8 cellular contexts compared by ENCODE assay signal in the genomic region with DNA sequence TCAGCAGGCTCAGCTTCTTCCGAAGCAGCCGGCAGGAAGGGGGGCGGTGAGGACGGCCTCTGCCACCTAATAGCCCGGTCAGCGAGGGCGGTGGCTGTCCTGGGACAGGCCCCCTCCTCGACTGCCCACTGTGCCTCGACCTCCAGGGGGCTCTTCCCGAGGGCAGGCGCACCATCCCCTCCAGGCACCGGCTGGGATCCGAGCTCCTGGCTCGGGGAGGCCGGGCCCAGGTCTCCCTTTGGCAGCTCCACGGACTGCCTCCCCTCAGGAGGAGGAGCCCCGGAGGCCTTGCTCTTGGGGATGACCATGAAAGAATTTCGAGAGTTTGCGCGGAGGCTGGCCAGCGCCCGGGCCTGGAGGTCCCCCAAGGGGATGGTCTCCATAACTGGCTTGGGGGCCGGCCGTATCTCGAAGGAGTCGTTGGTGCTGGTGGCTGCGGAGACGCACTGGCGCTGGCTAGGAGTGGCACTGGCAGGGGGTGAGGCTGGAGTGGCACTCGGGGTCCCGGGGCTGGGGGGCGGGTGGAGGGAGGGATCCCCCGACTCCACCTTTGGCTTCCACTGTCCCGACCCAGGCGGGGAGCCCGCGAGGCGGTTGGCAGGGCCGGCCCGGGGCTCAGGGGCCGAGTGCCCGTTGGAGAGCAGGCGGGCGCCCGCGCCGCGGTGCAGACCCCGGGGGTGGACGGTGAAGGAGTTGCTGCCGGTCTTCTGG. TPM values are rescaled to one million over a fixed set of nuclear protein-coding genes. Genes with fewer than 3 reads are reported as not detected.
DNase-seq lines count a peak whose midpoint lies in the region; ATAC-seq and TF ChIP-seq lines count a peak whose summit lies in the region.

No MANE protein-coding gene starts in this region.

- H4K8ac ChIP-seq in IMR-90 (ENCODE audit: low read depth in 2 of 2, low read length in 2 of 2), result no peak overlapping the region

- dilution Hi-C loops in IMR-90 (cut with HindIII; ENCODE audit: low sequenced_read_pairs, unreplicated experiment), result no loop called here

- H2BK120ac ChIP-seq in IMR-90 (ENCODE audit: low read depth, low read length), result no peak overlapping the region

- H3K27me3 ChIP-seq in BJ (ENCODE audit: control insufficient read depth, insufficient read depth, low read length) (no peaks in the 10 kb centered on the region), IMR-90 (ENCODE audit: control insufficient read depth, insufficient read depth, low read length) (no peaks in the 10 kb centered on the region)
- H3K27me3 ChIP-seq in naive thymus-derived CD4-positive, alpha-beta T cell (ENCODE audit: control insufficient read depth in 2 of 2, insufficient read depth in 2 of 2, low read length in 2 of 2), result no peaks in the 10 kb centered on the region

- intact Hi-C loops in IMR-90 (cut with micrococcal nuclease), result loop anchor here (1.0 kb wide), 1 partner anchor 10 kb away; no protein-coding TSS in a partner anchor
- intact Hi-C loops in naive thymus-derived CD4-positive, alpha-beta T cell (cut with micrococcal nuclease), result loop anchor here (1.0 to 10.0 kb wide), 12 partner anchors 11 to 409 kb away; partner anchors contain the start of genes ANAPC2 (in 2 of the 2), MAN1B1 (in 2 of the 2), SSNA1 (in 2 of the 2) and TUBB4B (in 2 of the 2)

- peaks cover 16 to 31% (median 21%) of the 10 kb centered on the region in 7 donors for H3K4me1 Mint-ChIP-seq in naive thymus-derived CD4-positive, alpha-beta T cell

- 31% methylated on average over 9 of the region's 51 CpGs; no CpG with 5 or more reads in 1 of the 2 experiments for WGBS in IMR-90 (ENCODE audit: extremely low coverage in 2 of 2, insufficient read length in 1 of 2), 2 experiments

- H3K4me1 ChIP-seq in IMR-90 (ENCODE audit: control insufficient read depth, insufficient read depth, low read length), result peaks cover 21% of the 10 kb centered on the region
- peaks cover 14 to 20% of the 10 kb centered on the region in 2 donors for H3K4me1 ChIP-seq in naive thymus-derived CD4-positive, alpha-beta T cell (ENCODE audit: control insufficient read depth in 2 of 2, insufficient read depth in 2 of 2, low read length in 2 of 2)

- no TSS peak for BruUV-seq in IMR-90 (replicated peaks; lab: Mats Ljungman, UMichigan)

- no peak overlapping the region for H3K14ac ChIP-seq in IMR-90 (replicated peaks; ENCODE audit: low read depth, low read length)

- ATAC-seq in IMR-90 (ENCODE audit: low read depth), result no peak
- no peak for ATAC-seq in naive thymus-derived CD4-positive, alpha-beta T cell
- no peak for ATAC-seq in HG03039 (IDR thresholded peaks at IDR 0.05; ENCODE audit: unreplicated experiment)
- no peak for ATAC-seq in HG03439 (IDR thresholded peaks at IDR 0.05; ENCODE audit: unreplicated experiment)

- peaks cover 21 to 81% of the 10 kb centered on the region in 2 experiments for H3K79me1 ChIP-seq in IMR-90 (ENCODE audit: low read depth in 1 of 2, low read length in 2 of 2)

- no peak overlapping the region for H3K4ac ChIP-seq in IMR-90 (ENCODE audit: low read depth, low read length)

- no peak for DNase-seq in BJ (ENCODE audit: low read depth)
- peak; percentile 12 for DNase-seq in IMR-90
- peak; percentile 54 for DNase-seq in choroid plexus epithelial cell (ENCODE audit: low read depth)
- no peak for DNase-seq in naive thymus-derived CD4-positive, alpha-beta T cell
- no peak for DNase-seq in putamen (ENCODE audit: low spot score)
- no peak for DNase-seq in NCI-H2029 (lab: John Stamatoyannopoulos, UW)

- TF ChIP-seq RAD21 in IMR-90 (IDR thresholded peaks at IDR 0.05; ENCODE audit: low read length), result no peak

- H4K20me1 ChIP-seq in IMR-90 (ENCODE audit: insufficient read depth, low read length), result peaks cover 37% of the 10 kb centered on the region

- H2BK15ac ChIP-seq in IMR-90 (ENCODE audit: low read depth, low read length), result no peak overlapping the region

- no peak overlapping the region for H3K56ac ChIP-seq in IMR-90 (ENCODE audit: extremely low read depth, insufficient read depth, low read length)

- H3K27ac Mint-ChIP-seq in naive thymus-derived CD4-positive, alpha-beta T cell, result peak overlapping the region in 1 of 9 donors; percentile 49

- TF ChIP-seq POLR2A in IMR-90 (IDR thresholded peaks at IDR 0.05; ENCODE audit: low read depth, low read length), result no peak

- no peaks in the 10 kb centered on the region for H3K9me3 ChIP-seq in IMR-90 (ENCODE audit: control insufficient read depth, insufficient read depth, low read length)
- no peaks in the 10 kb centered on the region for H3K9me3 ChIP-seq in naive thymus-derived CD4-positive, alpha-beta T cell (ENCODE audit: control insufficient read depth in 2 of 3, low read length in 3 of 3)

- peak overlapping the region; percentile 69 for H3K4me2 ChIP-seq in IMR-90 (ENCODE audit: low read depth, low read length)

- no peak overlapping the region for H2BK5ac ChIP-seq in IMR-90 (ENCODE audit: low read depth, low read length, poor library complexity, severe bottlenecking)

- peak overlapping the region; percentile 66; the same call in 1 of the 2 replicates for H3K23ac ChIP-seq in IMR-90 (ENCODE audit: low read depth, low read length)

- peak overlapping the region; percentile 91 for H2AK9ac ChIP-seq in IMR-90 (replicated peaks; ENCODE audit: low read depth, low read length, poor library complexity)

- H2BK20ac ChIP-seq in IMR-90 (ENCODE audit: low read depth, low read length), result no peak overlapping the region

- H3K36me3 Mint-ChIP-seq in naive thymus-derived CD4-positive, alpha-beta T cell, result no peaks in the 10 kb centered on the region

- no peak overlapping the region for H4K91ac ChIP-seq in IMR-90 (ENCODE audit: insufficient read depth, low read depth, low read length)

- H3K27ac ChIP-seq in IMR-90 (ENCODE audit: insufficient read depth, low read length), result no peak overlapping the region; the same call in 1 of the 2 replicates
- no peak overlapping the region for H3K27ac ChIP-seq in naive thymus-derived CD4-positive, alpha-beta T cell (ENCODE audit: low read depth, low read length)

- H2AFZ ChIP-seq in IMR-90 (replicated peaks; ENCODE audit: low read length, poor library complexity), result peak overlapping the region; percentile 78

- 0 out of 2 replicates have a peak, but pooled peaks cover 2% of the 10 kb centered on the region for H3K9me1 ChIP-seq in IMR-90 (ENCODE audit: insufficient read depth, low read length)

- H3K18ac ChIP-seq in IMR-90 (ENCODE audit: low read depth, low read length), result no peak overlapping the region

- no peak overlapping the region for H4K5ac ChIP-seq in IMR-90 (ENCODE audit: low read depth, low read length)

- no peaks in the 10 kb centered on the region for H3K9me3 Mint-ChIP-seq in naive thymus-derived CD4-positive, alpha-beta T cell

- POLR2A ChIA-PET in BJ (lab: Charles Lee) (interaction anchor here (1.0 kb wide), 1 partner anchor 10 kb away, joined by 3 read pairs; no protein-coding TSS in a partner anchor), IMR-90 (lab: Charles Lee; ENCODE audit: unreplicated experiment) (interaction anchor here (1.3 kb wide), 2 partner anchors 11 to 41 kb away, joined by 3 to 4 read pairs; partner anchors contain the start of genes SSNA1 and TUBB4B)
- POLR2A ChIA-PET in naive thymus-derived CD4-positive, alpha-beta T cell (lab: Charles Lee), result interaction anchor here (0.8 to 3.4 kb wide), 5 partner anchors 10 to 113 kb away, joined by 3 to 16 read pairs (median 4); partner anchors contain the start of genes CYSRT1, MAN1B1, SSNA1 and TUBB4B

- H3K9ac ChIP-seq in IMR-90 (ENCODE audit: low read depth, low read length), result peak overlapping the region; percentile 16; the same call in 1 of the 2 replicates

- 0 out of 2 replicates have a peak overlapping the region, but pooled peaks have one; percentile 9 for H2AK5ac ChIP-seq in IMR-90 (ENCODE audit: low read depth, low read length)

- peak overlapping the region; percentile 52 for H3K4me3 ChIP-seq in BJ (ENCODE audit: low read depth, low read length)
- peak overlapping the region; percentile 56 for H3K4me3 ChIP-seq in IMR-90 (ENCODE audit: insufficient read depth, low read depth, low read length)
- peak overlapping the region; percentile 57 for H3K4me3 ChIP-seq in choroid plexus epithelial cell (ENCODE audit: low read depth, low read length)
- H3K4me3 ChIP-seq in naive thymus-derived CD4-positive, alpha-beta T cell (ENCODE audit: low read length), result no peak overlapping the region

- in situ Hi-C loops in IMR-90 (cut with MboI; ENCODE audit: low sequenced_read_pairs), result no loop called here

- no peak for TF ChIP-seq CTCF in BJ (IDR thresholded peaks at IDR 0.05; ENCODE audit: insufficient read depth, low read depth, low read length)
- no peak for TF ChIP-seq CTCF in IMR-90 (conservative IDR thresholded peaks at IDR 0.05; ENCODE audit: low read depth, low read length)
- no peak for TF ChIP-seq CTCF in choroid plexus epithelial cell (conservative IDR thresholded peaks at IDR 0.05; ENCODE audit: low read depth, low read length)

- peak overlapping the region in 9 of 10 donors; percentile 36 to 82 (median 77) for H3K4me3 Mint-ChIP-seq in naive thymus-derived CD4-positive, alpha-beta T cell

- CTCF ChIA-PET in BJ (lab: Yijun Ruan, JAX) (interaction anchor here (0.8 to 1.0 kb wide), 2 partner anchors 11 to 22 kb away, joined by 3 read pairs; no protein-coding TSS in a partner anchor), IMR-90 (lab: Yijun Ruan, JAX) (no interaction called here)
- CTCF ChIA-PET in naive thymus-derived CD4-positive, alpha-beta T cell (lab: Charles Lee), result no interaction called here

- H3K27me3 Mint-ChIP-seq in naive thymus-derived CD4-positive, alpha-beta T cell, result no peaks in the 10 kb centered on the region

- H3K36me3 ChIP-seq in BJ (ENCODE audit: control insufficient read depth, insufficient read depth, low read length), result no peaks in the 10 kb centered on the region; the same call in 1 of the 2 replicates
- no peaks in the 10 kb centered on the region for H3K36me3 ChIP-seq in IMR-90 (ENCODE audit: control insufficient read depth, insufficient read depth, low read length)
- H3K36me3 ChIP-seq in naive thymus-derived CD4-positive, alpha-beta T cell (ENCODE audit: control insufficient read depth in 2 of 3, insufficient read depth in 3 of 3, low read length in 3 of 3), result no peaks in the 10 kb centered on the region

RNA-seq across cellular contexts. Expression of gene TPRN, which starts 1.0 kb away (rescaled TPM):
- polyA plus RNA-seq in BJ (2011; rRNA removed) (2.9 and 3.5 TPM in 2 replicates), IMR-90 (2012; rRNA removed) (5.3 and 7.1 TPM in 2 replicates)
- 3.2 and 4.3 TPM in 2 replicates for polyA minus RNA-seq in BJ (2011; rRNA and poly(A)+ RNA removed)
- total RNA-seq in IMR-90 (2012; rRNA removed), result 1.7 and 1.8 TPM in 2 replicates
- polyA plus RNA-seq in IMR-90 (2012; cell fraction: cytosol; rRNA removed), result 5.4 and 5.8 TPM in 2 replicates
- 6.4 and 17.7 TPM in 2 replicates for polyA plus RNA-seq in IMR-90 (2012; cell fraction: nucleus; rRNA removed; ENCODE audit: low replicate concordance)
- 10 to 100 TPM in 1 of 5 experiments, 1 to 10 TPM in 4; 7.1 to 13.5 (median 8.5) TPM for total RNA-seq in naive thymus-derived CD4-positive, alpha-beta T cell
- polyA plus RNA-seq in naive thymus-derived CD4-positive, alpha-beta T cell, result under 1 TPM; 0.35 to 0.54 TPM

RNA-seq across cellular contexts. Expression of gene TMEM203, which starts 5.9 kb away (rescaled TPM):
- 37.8 and 43.8 TPM in 2 replicates for polyA plus RNA-seq in BJ (2011; rRNA removed)
- 13.3 and 18.4 TPM in 2 replicates for polyA minus RNA-seq in BJ (2011; rRNA and poly(A)+ RNA removed)
- 18.8 and 20.8 TPM in 2 replicates for total RNA-seq in IMR-90 (2012; rRNA removed)
- polyA plus RNA-seq in IMR-90 (2012; rRNA removed), result 39.1 and 40.6 TPM in 2 replicates
- 37.1 and 39.7 TPM in 2 replicates for polyA plus RNA-seq in IMR-90 (2012; cell fraction: cytosol; rRNA removed)
- polyA plus RNA-seq in IMR-90 (2012; cell fraction: nucleus; rRNA removed; ENCODE audit: low replicate concordance), result 13.2 and 13.3 TPM in 2 replicates
- total RNA-seq in naive thymus-derived CD4-positive, alpha-beta T cell, result 10 to 100 TPM; 22.6 to 43.2 (median 34.7) TPM
- 100 to 1,000 TPM; 156 to 172 TPM for polyA plus RNA-seq in naive thymus-derived CD4-positive, alpha-beta T cell

RNA-seq across cellular contexts. Expression of gene NDOR1, which starts 5.9 kb away (rescaled TPM):
- 4.4 and 7.1 TPM in 2 replicates for polyA plus RNA-seq in BJ (2011; rRNA removed)
- polyA minus RNA-seq in BJ (2011; rRNA and poly(A)+ RNA removed), result 2.6 and 4.1 TPM in 2 replicates
- 0.90 and 1.1 TPM in 2 replicates for total RNA-seq in IMR-90 (2012; rRNA removed)
- 10.6 and 14.0 TPM in 2 replicates for polyA plus RNA-seq in IMR-90 (2012; rRNA removed)
- 4.5 and 5.9 TPM in 2 replicates for polyA plus RNA-seq in IMR-90 (2012; cell fraction: cytosol; rRNA removed)
- 35.3 and 101 TPM in 2 replicates for polyA plus RNA-seq in IMR-90 (2012; cell fraction: nucleus; rRNA removed; ENCODE audit: low replicate concordance)
- 10 to 100 TPM; 32.2 to 42.0 (median 34.0) TPM for total RNA-seq in naive thymus-derived CD4-positive, alpha-beta T cell
- 10 to 100 TPM in 1 of 2 donors, 1 to 10 TPM in 1; 4.5 to 10.3 TPM for polyA plus RNA-seq in naive thymus-derived CD4-positive, alpha-beta T cell

RNA-seq across cellular contexts. Expression of gene SSNA1, which starts 11.1 kb away (rescaled TPM):
- polyA plus RNA-seq in BJ (2011; rRNA removed), result 53.8 and 81.4 TPM in 2 replicates
- 17.3 and 17.5 TPM in 2 replicates for polyA minus RNA-seq in BJ (2011; rRNA and poly(A)+ RNA removed)
- 55.7 and 63.9 TPM in 2 replicates for total RNA-seq in IMR-90 (2012; rRNA removed)
- polyA plus RNA-seq in IMR-90 (2012; rRNA removed), result 86.7 and 107 TPM in 2 replicates
- 102 and 149 TPM in 2 replicates for polyA plus RNA-seq in IMR-90 (2012; cell fraction: cytosol; rRNA removed)
- polyA plus RNA-seq in IMR-90 (2012; cell fraction: nucleus; rRNA removed; ENCODE audit: low replicate concordance), result 40.6 and 69.4 TPM in 2 replicates
- 10 to 100 TPM; 37.9 to 75.6 (median 46.8) TPM for total RNA-seq in naive thymus-derived CD4-positive, alpha-beta T cell
- polyA plus RNA-seq in naive thymus-derived CD4-positive, alpha-beta T cell, result 100 to 1,000 TPM; 106 to 133 TPM

RNA-seq across cellular contexts. Expression of gene ANAPC2, which starts 11.2 kb away (rescaled TPM):
- polyA plus RNA-seq in BJ (2011; rRNA removed) (14.6 and 25.5 TPM in 2 replicates), IMR-90 (2012; rRNA removed) (29.5 and 34.3 TPM in 2 replicates)
- polyA minus RNA-seq in BJ (2011; rRNA and poly(A)+ RNA removed), result 16.0 and 18.5 TPM in 2 replicates
- 9.3 and 9.4 TPM in 2 replicates for total RNA-seq in IMR-90 (2012; rRNA removed)
- 18.0 and 23.4 TPM in 2 replicates for polyA plus RNA-seq in IMR-90 (2012; cell fraction: cytosol; rRNA removed)
- polyA plus RNA-seq in IMR-90 (2012; cell fraction: nucleus; rRNA removed; ENCODE audit: low replicate concordance), result 171 and 370 TPM in 2 replicates
- 100 to 1,000 TPM in 4 of 5 experiments, 10 to 100 TPM in 1; 77.3 to 147 (median 134) TPM for total RNA-seq in naive thymus-derived CD4-positive, alpha-beta T cell
- polyA plus RNA-seq in naive thymus-derived CD4-positive, alpha-beta T cell, result 1 to 10 TPM; 7.4 to 7.8 TPM

Comparison
In these comparisons a context has a peak if more than half of its experiments do, and no peak if none do; other contexts are left out.
1. DNase-seq: peak in IMR-90 (single experiment) and choroid plexus epithelial cell (single experiment); none in BJ (single experiment), naive thymus-derived CD4-positive, alpha-beta T cell (0 of 9), putamen (single experiment) and NCI-H2029 (single experiment).